ENCODE assay signal across 16 cellular contexts in genomic region chr3:112351823-112352222, GRCh38. TPM values are rescaled to one million over a fixed set of nuclear protein-coding genes. Genes with fewer than 3 reads are reported as not detected.
A peak's percentile ranks its signal among the peaks of the same experiment; 100 is the strongest.
DNase-seq lines count a peak whose midpoint lies in the region; ATAC-seq and TF ChIP-seq lines count a peak whose summit lies in the region.
"Had no signal": no experiment of that assay in that cellular context is flagged by ENCODE, and none has a peak within 500 bp of the region (broad histone marks: within the 10 kb centered on the region; RNA-seq: fewer than 3 reads in every experiment).

No MANE protein-coding gene starts in this region.

- H3K27ac ChIP-seq in BLaER1 treated with 17β-estradiol and CSF1 and Interleukin-3, amounts not matched to agents 10 nM and 100 nM: no peak overlapping the region
- no peak overlapping the region for H3K27ac ChIP-seq in suprapubic skin

- peak overlapping the region; percentile 58 for H3K27ac Mint-ChIP-seq in endothelial cell (ENCODE audit: unreplicated experiment)
- H3K27ac Mint-ChIP-seq: natural killer cell treated with Interleukin-12 subunit alpha and Interleukin-12 subunit beta and Interleukin-15 and Interleukin-18, amount 100 ng/mL, for 72 hours had no signal

- CTCF ChIA-PET in HEK293T (lab: Yijun Ruan, JAX): no interaction called here

- no peak for ATAC-seq in GM21447 (IDR thresholded peaks at IDR 0.05; ENCODE audit: unreplicated experiment)
- ATAC-seq: natural killer cell treated with Interleukin-12 subunit alpha and Interleukin-12 subunit beta and Interleukin-15 and Interleukin-18, amount 100 ng/mL, for 72 hours had no signal

- peak overlapping the region; percentile 24 for H3K4me3 Mint-ChIP-seq in endothelial cell (ENCODE audit: unreplicated experiment)
- H3K4me3 Mint-ChIP-seq: natural killer cell treated with Interleukin-12 subunit alpha and Interleukin-12 subunit beta and Interleukin-15 and Interleukin-18, amount 100 ng/mL, for 72 hours had no signal

- H3K9me3 ChIP-seq in BLaER1 treated with 17β-estradiol and CSF1 and Interleukin-3, amounts not matched to agents 10 nM and 100 nM (replicated peaks in 1 of 11): no peaks in the 10 kb centered on the region; a peak in 2 of 22 replicates
- H3K9me3 ChIP-seq in suprapubic skin: no peaks in the 10 kb centered on the region

- WGBS in suprapubic skin: 52% methylated on average over 2 of the region's 2 CpGs

- no peak for TF ChIP-seq CTCF in endothelial cell (IDR thresholded peaks at IDR 0.05; ENCODE audit: unreplicated experiment)
- no peak for TF ChIP-seq CTCF in suprapubic skin (IDR thresholded peaks at IDR 0.05)

- no peaks in the 10 kb centered on the region for H3K27me3 Mint-ChIP-seq in endothelial cell (ENCODE audit: unreplicated experiment)

- TF ChIP-seq EP300 in suprapubic skin (IDR thresholded peaks at IDR 0.05): no peak

- no peaks in the 10 kb centered on the region for H4K20me1 ChIP-seq in BLaER1 treated with 17β-estradiol and CSF1 and Interleukin-3, amounts not matched to agents 10 nM and 100 nM

- H3K4me1 ChIP-seq in BLaER1 treated with 17β-estradiol and CSF1 and Interleukin-3, amounts not matched to agents 10 nM and 100 nM: peaks cover 0 to 10% (median 6%) of the 10 kb centered on the region in 10 experiments; a peak in 9 of 20 replicates
- no peaks in the 10 kb centered on the region for H3K4me1 ChIP-seq in suprapubic skin

- DNase-seq in HEK293T (ENCODE audit: extremely low spot score): no peak
- peak; percentile 95 for DNase-seq in NCI-H524 treated with DMSO at 0.1 percent for 48 hours (lab: John Stamatoyannopoulos, UW)
- no peak for DNase-seq in endothelial cell (ENCODE audit: low spot score)
- DNase-seq in HuH-7.5 (ENCODE audit: low spot score): no peak
- no peak for DNase-seq in stimulated activated CD4-positive, alpha-beta T cell treated with anti-CD3 and anti-CD28 coated beads, Interleukin-4, amount 100 ng/mL, for 1 hour
- DNase-seq in suprapubic skin (ENCODE audit: low spot score in 2 of 2): no peak
- DNase-seq: activated CD4-positive, alpha-beta T cell treated with anti-CD3 and anti-CD28 coated beads for 4 hours; amniotic stem cell; NCI-H2081; OCI-M1; substantia nigra had no signal

- H3K9ac ChIP-seq in BLaER1 treated with 17β-estradiol and CSF1 and Interleukin-3, amounts not matched to agents 10 nM and 100 nM: no peak overlapping the region

- peaks cover 72% of the 10 kb centered on the region for H3K4me1 Mint-ChIP-seq in endothelial cell (ENCODE audit: unreplicated experiment)

- TF ChIP-seq POLR2A in suprapubic skin (IDR thresholded peaks at IDR 0.05): no peak

- no peaks in the 10 kb centered on the region for H3K36me3 ChIP-seq in BLaER1 treated with 17β-estradiol and CSF1 and Interleukin-3, amounts not matched to agents 10 nM and 100 nM
- H3K36me3 ChIP-seq in suprapubic skin: no peaks in the 10 kb centered on the region

- H3K4me2 ChIP-seq in BLaER1 treated with 17β-estradiol and CSF1 and Interleukin-3, amounts not matched to agents 10 nM and 100 nM: peak overlapping the region in 7 of 11 experiments; percentile 20 to 56 (median 39); a peak in 9 of 22 replicates

- H3K27me3 ChIP-seq in BLaER1 treated with 17β-estradiol and CSF1 and Interleukin-3, amounts not matched to agents 10 nM and 100 nM: no peaks in the 10 kb centered on the region
- H3K27me3 ChIP-seq in suprapubic skin: no peaks in the 10 kb centered on the region

- H3K36me3 Mint-ChIP-seq in endothelial cell (ENCODE audit: low read depth, unreplicated experiment): peaks cover 22% of the 10 kb centered on the region
- H3K36me3 Mint-ChIP-seq: natural killer cell treated with Interleukin-12 subunit alpha and Interleukin-12 subunit beta and Interleukin-15 and Interleukin-18, amount 100 ng/mL, for 72 hours had no signal

- POLR2A ChIA-PET in HEK293T (lab: Yijun Ruan, JAX): no interaction called here

- no peaks in the 10 kb centered on the region for H3K9me3 Mint-ChIP-seq in endothelial cell (ENCODE audit: unreplicated experiment)
- H3K9me3 Mint-ChIP-seq: natural killer cell treated with Interleukin-12 subunit alpha and Interleukin-12 subunit beta and Interleukin-15 and Interleukin-18, amount 100 ng/mL, for 72 hours had no signal

- no peak overlapping the region for H3K4me3 ChIP-seq in BLaER1 treated with 17β-estradiol and CSF1 and Interleukin-3, amounts not matched to agents 10 nM and 100 nM
- no peak overlapping the region for H3K4me3 ChIP-seq in suprapubic skin

TF ChIP-seq in HEK293T, 16 proteins besides CTCF, POLR2A, EP300 and RAD21:
- no peak for TF ChIP-seq BHLHE40 (IDR thresholded peaks at IDR 0.05; ENCODE audit: borderline replicate concordance)
- 0 out of 2 replicates have a peak, but pooled peaks have one; percentile 17 for TF ChIP-seq PKNOX1 (IDR thresholded peaks at IDR 0.05)
- TF ChIP-seq ARNT (IDR thresholded peaks at IDR 0.05): no peak
- no peak for TF ChIP-seq NFRKB (IDR thresholded peaks at IDR 0.05)

RNA-seq across cellular contexts. Expression of gene CD200, which starts 18.9 kb away (rescaled TPM):
- total RNA-seq in endothelial cell (ENCODE audit: unreplicated experiment) (30.9 TPM), suprapubic skin (1 to 10 TPM; 2.7 to 5.3 (median 3.6) TPM)

RNA-seq across cellular contexts. Expression of gene SLC9C1, which starts 57.8 kb away (rescaled TPM):
- total RNA-seq in endothelial cell (ENCODE audit: unreplicated experiment) (0.13 TPM), suprapubic skin (not detected)
- total RNA-seq: endothelial cell of umbilical vein; natural killer cell treated with Interleukin-12 subunit alpha and Interleukin-12 subunit beta and Interleukin-15 and Interleukin-18, amount 100 ng/mL, for 72 hours; T-helper 2 cell treated with Interferon-gamma antibody and Interleukin-4, amounts not matched to agents 100 ng/mL and 5 ng/mL, for 36 hours had no signal
